1 cellular context compared by ENCODE assay signal in genomic region chr10:67779455-67780205, GRCh38.
TF ChIP-seq lines count a peak whose summit lies in the region.

No MANE protein-coding gene starts in this region.

TF ChIP-seq in GM23338, 12 proteins besides CTCF, POLR2A, EP300 and RAD21 (continued from another document):
- TF ChIP-seq ZNF462 (CRISPR knock-in tag; IDR thresholded peaks at IDR 0.05) (no peak), CREB1 (CRISPR knock-in tag; IDR thresholded peaks at IDR 0.05; ENCODE audit: low read depth) (no peak), POLR2AphosphoS5 (IDR thresholded peaks at IDR 0.05; ENCODE audit: low read depth) (no peak), EZH2 (IDR thresholded peaks at IDR 0.05; ENCODE audit: low read depth, unreplicated experiment) (no peak)
